In genomic region chr1:14738647-14739046, GRCh38 we compare ENCODE assay signal across 26 cellular contexts.
"Had no signal": no experiment of that assay in that cellular context is flagged by ENCODE, and none has a peak within 500 bp of the region (broad histone marks: within the 10 kb centered on the region; RNA-seq: fewer than 3 reads in every experiment).

No MANE protein-coding gene starts in this region.

- H3K27ac ChIP-seq: colonic mucosa, epithelial cell of prostate, gastroesophageal sphincter, heart left ventricle, hepatocyte, left lung, ovary, psoas muscle, spleen, testis, tibial artery had no signal

- DNase-seq: colonic mucosa; effector CD8-positive, alpha-beta T cell; heart left ventricle; left cardiac atrium; left lung; mesendoderm; midbrain; naive thymus-derived CD4-positive, alpha-beta T cell; nephron progenitor cell; nucleus accumbens; ovary; posterior cingulate gyrus; psoas muscle; right cardiac atrium; spleen; stimulated activated CD4-positive, alpha-beta T cell treated with anti-CD3 and anti-CD28 coated beads, Interleukin-4, amount 100 ng/mL, for 4 hours; stimulated activated naive CD8-positive, alpha-beta T cell treated with anti-CD3 and anti-CD28 coated beads, Interleukin-15, Interleukin-2, amounts not matched to agents 100 U/mL and 50 U/mL, for 24 hours; substantia nigra; testis; tibial artery had no signal

- H3K27me3 ChIP-seq: colonic mucosa, hepatocyte, ovary, testis had no signal

- H2AFZ ChIP-seq: hepatocyte had no signal

- H3K9me3 ChIP-seq: colonic mucosa, gastroesophageal sphincter, heart left ventricle, left lung, ovary, psoas muscle, spleen, testis, tibial artery had no signal

- H3K79me2 ChIP-seq: hepatocyte had no signal

- H3K4me2 ChIP-seq: hepatocyte had no signal

- FAIRE-seq: islet of Langerhans had no signal

- H3K4me1 ChIP-seq: colonic mucosa, gastroesophageal sphincter, psoas muscle, testis, tibial artery had no signal

- H3K36me3 ChIP-seq: colonic mucosa, gastroesophageal sphincter, heart left ventricle, left lung, ovary, spleen, tibial artery had no signal

- H3K4me3 ChIP-seq: colonic mucosa, gastroesophageal sphincter, heart left ventricle, hepatocyte, left lung, ovary, psoas muscle, skin epidermis, spleen, testis, tibial artery had no signal

- ATAC-seq: gastroesophageal sphincter; heart left ventricle; left cardiac atrium; left lung; naive thymus-derived CD4-positive, alpha-beta T cell; psoas muscle; right cardiac atrium; stimulated activated memory B cell treated with anti-CD40 and anti-IgM and Interleukin-4, amounts not matched to agents 10 μg/mL and 1 μg/mL and 100 μg/mL, for 72 hours; stimulated activated naive CD8-positive, alpha-beta T cell treated with anti-CD3 and anti-CD28 coated beads, Interleukin-15, Interleukin-2, amounts not matched to agents 100 U/mL and 50 U/mL, for 24 hours had no signal
